In the genomic region with DNA sequence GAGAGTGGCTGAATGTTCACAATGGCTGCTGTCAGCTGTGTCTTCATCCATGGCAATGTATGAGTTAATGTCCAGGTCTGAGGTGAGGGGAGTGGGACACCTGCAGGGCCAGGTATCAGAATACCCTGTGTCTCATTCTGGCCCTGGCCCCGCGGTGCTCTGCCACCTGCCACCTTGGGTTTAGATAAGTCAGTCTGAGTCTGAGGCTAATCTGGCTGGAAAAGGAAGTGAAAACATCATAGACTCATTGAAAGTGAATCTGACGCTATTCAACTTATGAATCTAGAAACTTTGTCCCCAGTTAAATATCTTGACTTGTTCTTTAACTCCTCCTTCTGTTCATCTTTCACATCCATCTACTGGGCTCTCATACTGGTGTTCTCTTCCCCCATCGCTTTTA, we compare ENCODE assay signal across 13 cellular contexts.
DNase-seq lines count a peak whose midpoint lies in the region; ATAC-seq, FAIRE-seq and TF ChIP-seq lines count a peak whose summit lies in the region.
"Had no signal": no experiment of that assay in that cellular context is flagged by ENCODE, and none has a peak within 500 bp of the region (broad histone marks: within the 10 kb centered on the region; RNA-seq: fewer than 3 reads in every experiment).

No MANE protein-coding gene starts in this region.

- H3K9me3 Mint-ChIP-seq in activated naive CD4-positive, alpha-beta T cell treated with anti-CD3 and anti-CD28 coated beads, Interleukin-2, amount 50 U/mL, for 72 hours = peaks cover 11 to 18% of the 10 kb centered on the region in 2 donors

- ATAC-seq in GM19372 (IDR thresholded peaks at IDR 0.05; ENCODE audit: low read depth, unreplicated experiment) = peak; percentile 84
- peak; percentile 98 for ATAC-seq in HG02678 (IDR thresholded peaks at IDR 0.05; ENCODE audit: unreplicated experiment)
- ATAC-seq in HG03378 (IDR thresholded peaks at IDR 0.05; ENCODE audit: unreplicated experiment) = peak; percentile 91
- ATAC-seq in activated naive CD4-positive, alpha-beta T cell treated with anti-CD3 and anti-CD28 coated beads, Interleukin-2, amount 50 U/mL, for 72 hours = no peak

- peak; percentile 1 for DNase-seq in GM12892 (ENCODE audit: insufficient read length)
- DNase-seq in stimulated activated CD4-positive, alpha-beta T cell treated with anti-CD3 and anti-CD28 coated beads, Interleukin-12 subunit alpha, Interleukin-12 subunit beta, amount 100 ng/mL, for 4 hours = no peak
- DNase-seq in NCI-H2107 treated with DMSO at 0.1 percent for 48 hours (lab: John Stamatoyannopoulos, UW; ENCODE audit: unreplicated experiment) = no peak
- DNase-seq in activated naive CD4-positive, alpha-beta T cell treated with anti-CD3 and anti-CD28 coated beads, Interleukin-2, amount 50 U/mL, for 72 hours (ENCODE audit: low spot score in 2 of 2) = no peak
- DNase-seq in activated CD4-positive, alpha-beta T cell treated with anti-CD3 and anti-CD28 coated beads, Interleukin-2, amount 50 U/mL, for 4 hours = no peak
- DNase-seq: activated CD4-positive, alpha-beta memory T cell treated with anti-CD3 and anti-CD28 coated beads, Interleukin-2, amount 10 ng/mL, durations not matched to agents 7 days and 5 days; activated naive CD4-positive, alpha-beta T cell treated with anti-CD3 and anti-CD28 coated beads, Interleukin-2, amount 50 U/mL, for 16 hours; naive B cell; NCI-H526 treated with DMSO at 0.1 percent for 48 hours; stimulated activated CD8-positive, alpha-beta memory T cell treated with anti-CD3 and anti-CD28 coated beads, Interleukin-4, amount 100 ng/mL, for 48 hours had no signal

- FAIRE-seq in GM12892 (lab: Jason Lieb, UNC) = peak; percentile 80

- no peak overlapping the region for H3K27ac Mint-ChIP-seq in activated naive CD4-positive, alpha-beta T cell treated with anti-CD3 and anti-CD28 coated beads, Interleukin-2, amount 50 U/mL, for 72 hours
- H3K27ac Mint-ChIP-seq: activated CD4-positive, alpha-beta memory T cell treated with anti-CD3 and anti-CD28 coated beads, Interleukin-2, amount 10 ng/mL, durations not matched to agents 7 days and 5 days; naive B cell had no signal

- no peak for TF ChIP-seq POLR2A in GM12892 (IDR thresholded peaks at IDR 0.05; ENCODE audit: low read depth, low read length)

- peaks cover 0 to 4% of the 10 kb centered on the region in 2 donors for H3K36me3 Mint-ChIP-seq in activated naive CD4-positive, alpha-beta T cell treated with anti-CD3 and anti-CD28 coated beads, Interleukin-2, amount 50 U/mL, for 72 hours
- H3K36me3 Mint-ChIP-seq: naive B cell had no signal

Comparison
In these comparisons a context has a peak if more than half of its experiments do, and no peak if none do; other contexts are left out.
1. ATAC-seq: peak in GM19372 (single experiment), HG02678 (single experiment) and HG03378 (single experiment); none in activated naive CD4-positive, alpha-beta T cell treated with anti-CD3 and anti-CD28 coated beads, Interleukin-2, amount 50 U/mL, for 72 hours (0 of 2).